In genomic region chr4:139419388-139419914, GRCh38 we compare ENCODE assay signal across 8 cellular contexts. TPM values are rescaled to one million over a fixed set of nuclear protein-coding genes. Genes with fewer than 3 reads are reported as not detected.
A peak's percentile ranks its signal among the peaks of the same experiment; 100 is the strongest.
DNase-seq lines count a peak whose midpoint lies in the region; ATAC-seq lines count a peak whose summit lies in the region.

No MANE protein-coding gene starts in this region.

- DNase-seq in Right ventricle myocardium inferior (ENCODE audit: missing footprints) = no peak
- DNase-seq in cardiac septum (ENCODE audit: low spot score) = no peak
- peak; percentile 19 for DNase-seq in activated CD4-positive, alpha-beta memory T cell treated with anti-CD3 and anti-CD28 coated beads, Interleukin-2, amount 10 ng/mL, durations not matched to agents 7 days and 5 days
- peak in 2 of 3 donors; percentile 44 to 45 for DNase-seq in right cardiac atrium
- no peak for DNase-seq in NCI-H774 (lab: John Stamatoyannopoulos, UW)
- no peak for DNase-seq in germinal center (ENCODE audit: low spot score)

- intact Hi-C loops in Right ventricle myocardium inferior (cut with DNase I) = loop anchor here (5.0 kb wide), 3 partner anchors 33 to 113 kb away; partner anchors contain the start of gene RAB33B
- intact Hi-C loops in cardiac septum (cut with DNase I) = loop anchor here (5.0 to 10.0 kb wide), 3 partner anchors 33 to 213 kb away; partner anchors contain the start of gene RAB33B
- intact Hi-C loops in right cardiac atrium (cut with DNase I) = no loop called here

- no peaks in the 10 kb centered on the region for H3K4me1 ChIP-seq in right cardiac atrium (ENCODE audit: control insufficient read depth, insufficient read depth, low read length)
- H3K4me1 ChIP-seq in thymus (ENCODE audit: control insufficient read depth, insufficient read depth, low read length) = peaks cover 8% of the 10 kb centered on the region

- POLR2A ChIA-PET in activated CD4-positive, alpha-beta memory T cell treated with anti-CD3 and anti-CD28 coated beads, Interleukin-2, amount 10 ng/mL, durations not matched to agents 7 days and 5 days (lab: Charles Lee) = interaction anchor here (1.1 kb wide), 1 partner anchor 34 kb away, joined by 4 read pairs; no protein-coding TSS in a partner anchor

- H3K36me3 ChIP-seq in thymus (ENCODE audit: control insufficient read depth, insufficient read depth) = no peaks in the 10 kb centered on the region

- H3K27me3 ChIP-seq in right cardiac atrium (ENCODE audit: control insufficient read depth, insufficient read depth) (no peaks in the 10 kb centered on the region), thymus (ENCODE audit: control insufficient read depth, insufficient read depth) (no peaks in the 10 kb centered on the region)

- peaks cover 16% of the 10 kb centered on the region for H3K36me3 Mint-ChIP-seq in activated CD4-positive, alpha-beta memory T cell treated with anti-CD3 and anti-CD28 coated beads, Interleukin-2, amount 10 ng/mL, durations not matched to agents 7 days and 5 days (ENCODE audit: low read depth)

- CTCF ChIA-PET in activated CD4-positive, alpha-beta memory T cell treated with anti-CD3 and anti-CD28 coated beads, Interleukin-2, amount 10 ng/mL, durations not matched to agents 7 days and 5 days (lab: Charles Lee) = interaction anchor here (1.6 kb wide), 1 partner anchor 111 kb away, joined by 3 read pairs; no protein-coding TSS in a partner anchor

- H3K4me3 Mint-ChIP-seq in activated CD4-positive, alpha-beta memory T cell treated with anti-CD3 and anti-CD28 coated beads, Interleukin-2, amount 10 ng/mL, durations not matched to agents 7 days and 5 days = no peak overlapping the region

- H3K9me3 ChIP-seq in right cardiac atrium (ENCODE audit: control insufficient read depth, low read length) (no peaks in the 10 kb centered on the region), thymus (ENCODE audit: control insufficient read depth) (no peaks in the 10 kb centered on the region)

- no peak overlapping the region for H3K4me3 ChIP-seq in right cardiac atrium (ENCODE audit: low read length)
- H3K4me3 ChIP-seq in thymus (ENCODE audit: low read length) = no peak overlapping the region

- WGBS in right cardiac atrium = 53% methylated on average over 2 of the region's 2 CpGs
- WGBS in thymus = 29% methylated on average over 2 of the region's 2 CpGs

- H3K27me3 Mint-ChIP-seq in activated CD4-positive, alpha-beta memory T cell treated with anti-CD3 and anti-CD28 coated beads, Interleukin-2, amount 10 ng/mL, durations not matched to agents 7 days and 5 days = no peaks in the 10 kb centered on the region

- H3K27ac ChIP-seq in right cardiac atrium (ENCODE audit: low read length) (no peak overlapping the region), thymus (ENCODE audit: low read depth) (peak overlapping the region; percentile 52)

- ATAC-seq in Right ventricle myocardium inferior = peak; percentile 60
- peak; percentile 79 for ATAC-seq in HG03378 (IDR thresholded peaks at IDR 0.05; ENCODE audit: unreplicated experiment)
- ATAC-seq in right cardiac atrium = peak; percentile 59 to 93

- H3K4me1 Mint-ChIP-seq in activated CD4-positive, alpha-beta memory T cell treated with anti-CD3 and anti-CD28 coated beads, Interleukin-2, amount 10 ng/mL, durations not matched to agents 7 days and 5 days = peaks cover 13% of the 10 kb centered on the region

- H3K9me3 Mint-ChIP-seq in activated CD4-positive, alpha-beta memory T cell treated with anti-CD3 and anti-CD28 coated beads, Interleukin-2, amount 10 ng/mL, durations not matched to agents 7 days and 5 days = no peaks in the 10 kb centered on the region

- peak overlapping the region; percentile 40 for H3K27ac Mint-ChIP-seq in activated CD4-positive, alpha-beta memory T cell treated with anti-CD3 and anti-CD28 coated beads, Interleukin-2, amount 10 ng/mL, durations not matched to agents 7 days and 5 days

RNA-seq across cellular contexts. Expression of gene RAB33B, which starts 34.5 kb away (rescaled TPM):
- total RNA-seq in Right ventricle myocardium inferior (6.4 TPM), cardiac septum (8.2 TPM), right cardiac atrium (1 to 10 TPM; 6.9 to 7.9 (median 7.3) TPM)
- 1 to 10 TPM; 7.0 to 7.6 TPM for total RNA-seq in activated CD4-positive, alpha-beta memory T cell treated with anti-CD3 and anti-CD28 coated beads, Interleukin-2, amount 10 ng/mL, durations not matched to agents 7 days and 5 days
- polyA plus RNA-seq in right cardiac atrium (3.5 TPM), thymus (6.7 TPM)

Comparison
In these comparisons a context has a peak if more than half of its experiments do, and no peak if none do; other contexts are left out.
1. DNase-seq: peak in activated CD4-positive, alpha-beta memory T cell treated with anti-CD3 and anti-CD28 coated beads, Interleukin-2, amount 10 ng/mL, durations not matched to agents 7 days and 5 days (single experiment) and right cardiac atrium (2 of 3); none in Right ventricle myocardium inferior (single experiment), cardiac septum (single experiment), NCI-H774 (single experiment) and germinal center (single experiment).
2. intact Hi-C loops: an anchor here in Right ventricle myocardium inferior (5.0 kb wide) and cardiac septum (5.0 to 10.0 kb wide); none called in right cardiac atrium.
3. Peak in every context shown above with its lines, with median percentiles within 50 percentile points of each other: ATAC-seq.